Comparison of ENCODE assay signal across 8 cellular contexts in the genomic region with DNA sequence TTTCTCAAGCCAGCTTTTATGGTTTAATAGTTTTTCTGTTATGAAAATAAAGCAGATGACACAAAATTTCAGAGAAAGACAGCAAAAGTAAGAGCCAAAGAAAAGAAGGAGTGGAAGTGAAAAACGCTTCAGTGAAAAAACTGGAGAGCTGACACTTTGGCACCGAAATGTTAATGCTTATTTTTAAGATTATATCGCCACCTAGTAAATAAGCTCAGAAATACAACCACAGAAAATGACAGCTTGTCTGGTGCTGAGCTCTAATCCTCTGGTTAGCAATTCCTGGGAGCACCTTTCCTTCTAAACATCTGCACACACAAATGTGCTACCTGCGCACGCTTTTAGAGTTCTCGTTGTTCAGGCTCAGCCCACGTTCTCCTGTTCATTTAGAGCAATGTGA.
DNase-seq lines count a peak whose midpoint lies in the region; ATAC-seq, FAIRE-seq and TF ChIP-seq lines count a peak whose summit lies in the region.

No MANE protein-coding gene starts in this region.

- no peak overlapping the region for H4K8ac ChIP-seq in H1 (ENCODE audit: extremely low read depth, insufficient read depth, low read length)

- ATAC-seq in GM18861 (IDR thresholded peaks at IDR 0.05; ENCODE audit: unreplicated experiment) (peak; percentile 63), mucosa of descending colon (peak; percentile 45)

- H3K36me3 ChIP-seq in NT2/D1 (ENCODE audit: insufficient read depth, insufficient read length, low read length) = no peaks in the 10 kb centered on the region
- H3K36me3 ChIP-seq in H1 (ENCODE audit: control insufficient read depth in 2 of 4, insufficient read depth in 4 of 4, low read length in 3 of 4) = no peaks in the 10 kb centered on the region
- H3K36me3 ChIP-seq in mucosa of descending colon (ENCODE audit: low read depth) = no peaks in the 10 kb centered on the region

- no peak overlapping the region for H2BK120ac ChIP-seq in H1 (replicated peaks; ENCODE audit: low read depth, low read length)

- no peak for TF ChIP-seq EP300 in H1 (IDR thresholded peaks at IDR 0.05; ENCODE audit: borderline replicate concordance in 1 of 2, low read depth in 2 of 2, low read length in 2 of 2)

- POLR2A ChIA-PET in H1 (lab: Charles Lee; ENCODE audit: partially characterized antibody) = interaction anchor here (1.2 kb wide), 1 partner anchor 675 kb away, joined by 3 read pairs; no protein-coding TSS in a partner anchor

- WGBS in H1 (ENCODE audit: extremely low coverage in 1 of 2, insufficient coverage in 1 of 2, insufficient read length in 1 of 2, insufficient replicate concordance in 2 of 2, low coverage in 1 of 2, low lambda C conversion rate in 2 of 2, missing lambda C conversion rate in 1 of 2), 2 experiments = 52% methylated on average over 7 of the region's 7 CpGs; no CpG with 5 or more reads in 1 of the 2 experiments

- no peaks in the 10 kb centered on the region for H3K4me1 ChIP-seq in NT2/D1 (ENCODE audit: insufficient read depth, insufficient read length)
- no peaks in the 10 kb centered on the region for H3K4me1 ChIP-seq in H1 (replicated peaks in 1 of 4; ENCODE audit: control insufficient read depth in 3 of 4, insufficient read depth in 4 of 4, low read length in 3 of 4)
- H3K4me1 ChIP-seq in mucosa of descending colon (ENCODE audit: low read depth) = no peaks in the 10 kb centered on the region

- no peak overlapping the region for H3K4me3 ChIP-seq in NT2/D1 (ENCODE audit: insufficient read length, low read depth)
- no peak overlapping the region for H3K4me3 ChIP-seq in H1 (ENCODE audit: extremely low read depth in 1 of 4, insufficient read depth in 2 of 4, low read depth in 3 of 4, low read length in 4 of 4)
- no peak overlapping the region for H3K4me3 ChIP-seq in mucosa of descending colon

- no peak overlapping the region for H3K14ac ChIP-seq in H1 (ENCODE audit: insufficient read length)

- H3K79me2 ChIP-seq in H1 (ENCODE audit: control insufficient read depth in 1 of 2, insufficient read depth in 2 of 2, low read length in 2 of 2) = no peaks in the 10 kb centered on the region

- no peaks in the 10 kb centered on the region for H4K20me1 ChIP-seq in H1 (replicated peaks in 1 of 2; ENCODE audit: control insufficient read depth in 1 of 2, insufficient read depth in 2 of 2, low read length in 2 of 2)

- no peak overlapping the region for H2AFZ ChIP-seq in H1 (ENCODE audit: low read length)

- H3K18ac ChIP-seq in H1 (ENCODE audit: extremely low read depth, low read length) = no peak overlapping the region

- TF ChIP-seq POLR2A in H1 (IDR thresholded peaks at IDR 0.05; ENCODE audit: control extremely low read depth in 1 of 2, low read depth in 2 of 2, low read length in 2 of 2) = no peak

- no peak overlapping the region for H3K4me2 ChIP-seq in H1 (ENCODE audit: insufficient read depth in 1 of 2, low read depth in 2 of 2, low read length in 2 of 2)

- peak; percentile 45 for DNase-seq in Ammon's horn (ENCODE audit: low spot score)
- DNase-seq in HT-29 (ENCODE audit: low spot score) = peak; percentile 71
- peak; percentile 9 for DNase-seq in NT2/D1 (ENCODE audit: low read depth, low spot score)
- DNase-seq in H1 (ENCODE audit: low read depth in 1 of 2, low spot score in 2 of 2) = no peak
- no peak for DNase-seq in mucosa of descending colon
- DNase-seq in activated CD4-positive, CD25-positive, alpha-beta regulatory T cell (lab: John Stamatoyannopoulos, UW) = no peak
- DNase-seq in activated CD4-positive, alpha-beta T cell treated with anti-CD3 and anti-CD28 coated beads for 4 hours = no peak

- no peak overlapping the region for H4K5ac ChIP-seq in H1 (ENCODE audit: insufficient read length, low read depth, low read length)

- no peak overlapping the region for H2BK15ac ChIP-seq in H1 (ENCODE audit: low read length)

- H4K91ac ChIP-seq in H1 (replicated peaks; ENCODE audit: insufficient read length, low read length) = no peak overlapping the region

- intact Hi-C loops in mucosa of descending colon (cut with DNase I, micrococcal nuclease) = loop anchor here in 1 of 2 donors (5.0 to 10.0 kb wide), 2 partner anchors 309 to 732 kb away; no protein-coding TSS in a partner anchor

- no peak overlapping the region for H2BK5ac ChIP-seq in H1 (ENCODE audit: low read depth, low read length)

- no peak overlapping the region for H2BK20ac ChIP-seq in H1 (ENCODE audit: low read length)

- H3K79me1 ChIP-seq in H1 (ENCODE audit: low read depth, low read length) = no peaks in the 10 kb centered on the region

- H3K9ac ChIP-seq in NT2/D1 (ENCODE audit: insufficient read length, low read depth) = no peak overlapping the region
- no peak overlapping the region for H3K9ac ChIP-seq in H1 (replicated peaks in 1 of 4; ENCODE audit: extremely low read depth in 1 of 4, low read depth in 3 of 4, low read length in 3 of 4)

- H3K23ac ChIP-seq in H1 (ENCODE audit: insufficient read length) = no peak overlapping the region

- H3K4ac ChIP-seq in H1 (replicated peaks; ENCODE audit: insufficient read length, low read depth, low read length) = no peak overlapping the region

- TF ChIP-seq RAD21 in H1 (IDR thresholded peaks at IDR 0.05 in 1 of 2, conservative IDR thresholded peaks at IDR 0.05 in 1 of 2; ENCODE audit: low read depth in 2 of 2, low read length in 2 of 2) = peak; percentile 66 to 76

- H3K9me3 ChIP-seq in NT2/D1 (ENCODE audit: insufficient read depth, low read length) = no peaks in the 10 kb centered on the region
- H3K9me3 ChIP-seq in H1 (ENCODE audit: insufficient read depth in 2 of 2, low read depth in 1 of 2, low read length in 1 of 2) = no peaks in the 10 kb centered on the region
- no peaks in the 10 kb centered on the region for H3K9me3 ChIP-seq in mucosa of descending colon

- H3K27me3 ChIP-seq in NT2/D1 (ENCODE audit: insufficient read depth, insufficient read length) (no peaks in the 10 kb centered on the region), H1 (replicated peaks in 1 of 4; ENCODE audit: control insufficient read depth in 3 of 4, extremely low read depth in 1 of 4, insufficient read depth in 3 of 4, low read length in 3 of 4) (peaks cover 0 to 1% (median 0%) of the 10 kb centered on the region in 4 experiments; a peak in 1 of 7 replicates)

- H3K56ac ChIP-seq in H1 (replicated peaks; ENCODE audit: insufficient read length, low read depth, low read length) = no peak overlapping the region

- TF ChIP-seq CTCF in H1 (IDR thresholded peaks at IDR 0.05; ENCODE audit: control extremely low read depth in 1 of 3, insufficient read depth in 1 of 3, low read depth in 1 of 3, low read length in 3 of 3) (peak in 2 of 3 experiments; percentile 48 to 51; a peak in 2 of 4 replicates), mucosa of descending colon (IDR thresholded peaks at IDR 0.05) (no peak)

- no peak overlapping the region for H2BK12ac ChIP-seq in H1 (ENCODE audit: low read depth, low read length)

- no peak for FAIRE-seq in H1 (lab: Jason Lieb, UNC)

- CTCF ChIA-PET in H1 (lab: Charles Lee; ENCODE audit: partially characterized antibody) = interaction anchor here (0.6 to 10.6 kb wide), 16 partner anchors 10 to 1466 kb away, joined by 3 to 99 read pairs (median 4); no protein-coding TSS in a partner anchor

- no peaks in the 10 kb centered on the region; the same call in 1 of the 2 replicates for H3K23me2 ChIP-seq in H1 (ENCODE audit: low read depth, low read length)

- no peak overlapping the region for H3K27ac ChIP-seq in H1 (ENCODE audit: low read depth, low read length)

- no peak overlapping the region for H2AK5ac ChIP-seq in H1 (ENCODE audit: low read depth, low read length)

TF ChIP-seq in H1, 55 proteins besides CTCF, POLR2A, EP300 and RAD21:
- TF ChIP-seq JUND (IDR thresholded peaks at IDR 0.05; ENCODE audit: low read length) (no peak), SIX5 (IDR thresholded peaks at IDR 0.05; ENCODE audit: low read depth, low read length) (no peak), SIN3A (conservative IDR thresholded peaks at IDR 0.05 in 1 of 2, IDR thresholded peaks at IDR 0.05 in 1 of 2; ENCODE audit: low read depth in 1 of 2, low read length in 2 of 2) (no peak), GTF2F1 (IDR thresholded peaks at IDR 0.05; ENCODE audit: borderline replicate concordance, low read depth, low read length) (no peak)
- TF ChIP-seq, protein P1, sequence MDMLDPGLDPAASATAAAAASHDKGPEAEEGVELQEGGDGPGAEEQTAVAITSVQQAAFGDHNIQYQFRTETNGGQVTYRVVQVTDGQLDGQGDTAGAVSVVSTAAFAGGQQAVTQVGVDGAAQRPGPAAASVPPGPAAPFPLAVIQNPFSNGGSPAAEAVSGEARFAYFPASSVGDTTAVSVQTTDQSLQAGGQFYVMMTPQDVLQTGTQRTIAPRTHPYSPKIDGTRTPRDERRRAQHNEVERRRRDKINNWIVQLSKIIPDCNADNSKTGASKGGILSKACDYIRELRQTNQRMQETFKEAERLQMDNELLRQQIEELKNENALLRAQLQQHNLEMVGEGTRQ (IDR thresholded peaks at IDR 0.05; ENCODE audit: low read length) = no peak

Comparison
In these comparisons a context has a peak if more than half of its experiments do, and no peak if none do; other contexts are left out.
1. DNase-seq: peak in Ammon's horn (single experiment), HT-29 (single experiment) and NT2/D1 (single experiment); none in H1 (0 of 2), mucosa of descending colon (0 of 3), activated CD4-positive, CD25-positive, alpha-beta regulatory T cell (0 of 4) and activated CD4-positive, alpha-beta T cell treated with anti-CD3 and anti-CD28 coated beads for 4 hours (0 of 2).